Comparison of ENCODE assay signal across 8 cellular contexts in the genomic region with DNA sequence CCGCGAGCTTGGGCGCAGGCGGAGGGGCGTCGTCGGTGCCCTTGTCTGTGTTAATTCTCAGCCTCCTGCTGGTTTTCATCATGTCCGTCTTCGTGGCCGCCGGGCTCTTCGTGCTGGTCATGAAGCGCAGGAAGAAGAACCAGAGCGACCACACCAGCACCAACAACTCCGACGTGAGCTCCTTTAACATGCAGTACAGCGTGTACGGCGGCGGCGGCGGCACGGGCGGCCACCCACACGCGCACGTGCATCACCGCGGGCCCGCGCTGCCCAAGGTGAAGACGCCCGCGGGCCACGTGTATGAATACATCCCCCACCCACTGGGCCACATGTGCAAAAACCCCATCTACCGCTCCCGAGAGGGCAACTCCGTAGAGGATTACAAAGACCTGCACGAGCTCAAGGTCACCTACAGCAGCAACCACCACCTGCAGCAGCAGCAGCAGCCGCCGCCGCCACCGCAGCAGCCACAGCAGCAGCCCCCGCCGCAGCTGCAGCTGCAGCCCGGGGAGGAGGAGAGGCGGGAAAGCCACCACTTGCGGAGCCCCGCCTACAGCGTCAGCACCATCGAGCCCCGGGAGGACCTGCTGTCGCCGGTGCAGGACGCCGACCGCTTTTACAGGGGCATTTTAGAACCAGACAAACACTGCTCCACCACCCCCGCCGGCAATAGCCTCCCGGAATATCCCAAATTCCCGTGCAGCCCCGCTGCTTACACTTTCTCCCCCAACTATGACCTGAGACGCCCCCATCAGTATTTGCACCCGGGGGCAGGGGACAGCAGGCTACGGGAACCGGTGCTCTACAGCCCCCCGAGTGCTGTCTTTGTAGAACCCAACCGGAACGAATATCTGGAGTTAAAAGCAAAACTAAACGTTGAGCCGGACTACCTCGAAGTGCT. TPM values are rescaled to one million over a fixed set of nuclear protein-coding genes. Genes with fewer than 3 reads are reported as not detected.
DNase-seq lines count a peak whose midpoint lies in the region; ATAC-seq and TF ChIP-seq lines count a peak whose summit lies in the region.

No MANE protein-coding gene starts in this region.

- H3K4me3 Mint-ChIP-seq in activated naive CD4-positive, alpha-beta T cell treated with anti-CD3 and anti-CD28 coated beads for 36 hours = peak overlapping the region; percentile 27
- H3K4me3 Mint-ChIP-seq in osteocyte (ENCODE audit: unreplicated experiment) (peak overlapping the region; percentile 80), Caco-2 (ENCODE audit: unreplicated experiment) (no peak overlapping the region)

- peaks cover 30% of the 10 kb centered on the region for H3K4me1 Mint-ChIP-seq in activated naive CD4-positive, alpha-beta T cell treated with anti-CD3 and anti-CD28 coated beads for 36 hours (ENCODE audit: low read depth)
- peaks cover 27% of the 10 kb centered on the region for H3K4me1 Mint-ChIP-seq in osteocyte (ENCODE audit: unreplicated experiment)
- H3K4me1 Mint-ChIP-seq in Caco-2 (ENCODE audit: low read depth, unreplicated experiment) = no peaks in the 10 kb centered on the region

- no peak for TF ChIP-seq CTCF in WI38 (IDR thresholded peaks at IDR 0.05; ENCODE audit: low read depth, low read length)
- no peak for TF ChIP-seq CTCF in osteocyte (IDR thresholded peaks at IDR 0.05)
- TF ChIP-seq CTCF in Caco-2 (IDR thresholded peaks at IDR 0.05; ENCODE audit: insufficient read depth in 1 of 2, low read depth in 1 of 2, low read length in 1 of 2, severe bottlenecking in 1 of 2, unreplicated experiment in 1 of 2) = no peak

- no peaks in the 10 kb centered on the region for H3K9me3 Mint-ChIP-seq in activated naive CD4-positive, alpha-beta T cell treated with anti-CD3 and anti-CD28 coated beads for 36 hours
- no peaks in the 10 kb centered on the region for H3K9me3 Mint-ChIP-seq in osteocyte (ENCODE audit: unreplicated experiment)
- peaks cover 5% of the 10 kb centered on the region for H3K9me3 Mint-ChIP-seq in Caco-2 (ENCODE audit: unreplicated experiment)

- no peaks in the 10 kb centered on the region for H3K9me3 ChIP-seq in Caco-2

- no peak for ATAC-seq in GM18873 (IDR thresholded peaks at IDR 0.05; ENCODE audit: low FRiP score, unreplicated experiment)
- no peak for ATAC-seq in GM21423 (IDR thresholded peaks at IDR 0.05; ENCODE audit: unreplicated experiment)

- peaks cover 1% of the 10 kb centered on the region for H3K36me3 Mint-ChIP-seq in activated naive CD4-positive, alpha-beta T cell treated with anti-CD3 and anti-CD28 coated beads for 36 hours (ENCODE audit: low read depth)
- H3K36me3 Mint-ChIP-seq in osteocyte (ENCODE audit: unreplicated experiment) = no peaks in the 10 kb centered on the region
- H3K36me3 Mint-ChIP-seq in Caco-2 (ENCODE audit: insufficient read depth, unreplicated experiment) = peaks cover 3% of the 10 kb centered on the region

- intact Hi-C loops in activated naive CD4-positive, alpha-beta T cell treated with anti-CD3 and anti-CD28 coated beads for 36 hours (cut with micrococcal nuclease) = no loop called here
- intact Hi-C loops in Caco-2 (cut with micrococcal nuclease; ENCODE audit: unreplicated experiment) = no loop called here

- H3K36me3 ChIP-seq in Caco-2 (ENCODE audit: control insufficient read depth, insufficient read depth, low read length) = no peaks in the 10 kb centered on the region

- BruUV-seq in Caco-2 (replicated peaks; lab: Mats Ljungman, UMichigan) = no TSS peak

- no peak overlapping the region for H3K27ac Mint-ChIP-seq in activated naive CD4-positive, alpha-beta T cell treated with anti-CD3 and anti-CD28 coated beads for 36 hours
- H3K27ac Mint-ChIP-seq in osteocyte (ENCODE audit: unreplicated experiment) (no peak overlapping the region), Caco-2 (ENCODE audit: unreplicated experiment) (no peak overlapping the region)

- CTCF ChIA-PET in activated naive CD4-positive, alpha-beta T cell treated with anti-CD3 and anti-CD28 coated beads for 36 hours (lab: Charles Lee) = no interaction called here
- CTCF ChIA-PET in Caco-2 (lab: Charles Lee) = no interaction called here

- peaks cover 62% of the 10 kb centered on the region for H3K27me3 Mint-ChIP-seq in activated naive CD4-positive, alpha-beta T cell treated with anti-CD3 and anti-CD28 coated beads for 36 hours (ENCODE audit: low read depth)
- H3K27me3 Mint-ChIP-seq in osteocyte (ENCODE audit: unreplicated experiment) (peaks cover 40% of the 10 kb centered on the region), Caco-2 (ENCODE audit: insufficient read depth, unreplicated experiment) (no peaks in the 10 kb centered on the region)

- H3K27me3 ChIP-seq in Caco-2 (replicated peaks; ENCODE audit: control insufficient read depth, insufficient read depth, low read length) = no peaks in the 10 kb centered on the region

- POLR2A ChIA-PET in Caco-2 (lab: Charles Lee) = no interaction called here

- H3K4me3 ChIP-seq in WI38 (ENCODE audit: low read depth, low read length) (peak overlapping the region; percentile 37), Caco-2 (ENCODE audit: low read depth, low read length) (no peak overlapping the region)

- no peaks in the 10 kb centered on the region for H3K4me1 ChIP-seq in Caco-2

- DNase-seq in activated naive CD4-positive, alpha-beta T cell treated with anti-CD3 and anti-CD28 coated beads for 36 hours = peak; percentile 5
- DNase-seq in activated naive CD4-positive, alpha-beta T cell treated with Interleukin-2 at 50 U/mL for 16 hours = no peak
- DNase-seq in fibroblast of gingiva (ENCODE audit: low read depth) (peak; percentile 6), osteocyte (ENCODE audit: extremely low spot score, unreplicated experiment) (no peak), Caco-2 (no peak)

RNA-seq across cellular contexts. Expression of a gene that starts 6.4 kb away (rescaled TPM):
- total RNA-seq in activated naive CD4-positive, alpha-beta T cell treated with anti-CD3 and anti-CD28 coated beads for 36 hours = not detected
- total RNA-seq in osteocyte (0.08 and 0.13 TPM in 2 replicates), Caco-2 (2022) (not detected in 2 replicates)

Comparison
In these comparisons a context has a peak if more than half of its experiments do, and no peak if none do; other contexts are left out.
1. DNase-seq: peak in activated naive CD4-positive, alpha-beta T cell treated with anti-CD3 and anti-CD28 coated beads for 36 hours (single experiment) and fibroblast of gingiva (single experiment); none in activated naive CD4-positive, alpha-beta T cell treated with Interleukin-2 at 50 U/mL for 16 hours (single experiment), osteocyte (single experiment) and Caco-2 (0 of 2).